ENCODE assay signal across 9 cellular contexts in genomic region chr3:125280966-125281365, GRCh38.
A peak's percentile ranks its signal among the peaks of the same experiment; 100 is the strongest.
DNase-seq lines count a peak whose midpoint lies in the region; ATAC-seq lines count a peak whose summit lies in the region.
"Had no signal": no experiment of that assay in that cellular context is flagged by ENCODE, and none has a peak within 500 bp of the region (broad histone marks: within the 10 kb centered on the region; RNA-seq: fewer than 3 reads in every experiment).

No MANE protein-coding gene starts in this region.

- DNase-seq in DMS 273 treated with DMSO at 0.1 percent for 48 hours (lab: John Stamatoyannopoulos, UW) (peak; percentile 34), M059J (ENCODE audit: low read depth) (peak; percentile 96), amygdala (lab: John Stamatoyannopoulos, UW) (peak in 37 of 56 donors; percentile 2 to 85 (median 37)), kidney glomerular epithelial cell (lab: John Stamatoyannopoulos, UW) (peak; percentile 9)
- DNase-seq in stimulated activated CD4-positive, alpha-beta T cell treated with anti-CD3 and anti-CD28 coated beads, Interleukin-4, amount 100 ng/mL, for 24 hours: no peak
- DNase-seq in activated CD4-positive, alpha-beta T cell treated with anti-CD3 and anti-CD28 coated beads for 36 hours: no peak

- peaks cover 5% of the 10 kb centered on the region for H3K4me1 Mint-ChIP-seq in activated CD4-positive, alpha-beta T cell treated with anti-CD3 and anti-CD28 coated beads for 36 hours

- H3K4me3 Mint-ChIP-seq in activated CD4-positive, alpha-beta T cell treated with anti-CD3 and anti-CD28 coated beads for 36 hours: no peak overlapping the region
- H3K4me3 Mint-ChIP-seq: neural progenitor cell had no signal

- no peak overlapping the region for H3K27ac Mint-ChIP-seq in activated CD4-positive, alpha-beta T cell treated with anti-CD3 and anti-CD28 coated beads for 36 hours
- H3K27ac Mint-ChIP-seq: neural progenitor cell had no signal

- ATAC-seq in HG02840 (IDR thresholded peaks at IDR 0.05; ENCODE audit: low FRiP score, unreplicated experiment): no peak
- no peak for ATAC-seq in HG02798 (IDR thresholded peaks at IDR 0.05; ENCODE audit: poor library complexity, unreplicated experiment)
- no peak for ATAC-seq in activated CD4-positive, alpha-beta T cell treated with anti-CD3 and anti-CD28 coated beads for 36 hours

- CTCF ChIA-PET in activated CD4-positive, alpha-beta T cell treated with anti-CD3 and anti-CD28 coated beads for 36 hours (lab: Charles Lee): interaction anchor here (0.6 kb wide), 1 partner anchor 93 kb away, joined by 3 read pairs; no protein-coding TSS in a partner anchor

- H3K27me3 Mint-ChIP-seq in activated CD4-positive, alpha-beta T cell treated with anti-CD3 and anti-CD28 coated beads for 36 hours: no peaks in the 10 kb centered on the region

- intact Hi-C loops in activated CD4-positive, alpha-beta T cell treated with anti-CD3 and anti-CD28 coated beads for 36 hours (cut with DNase I, micrococcal nuclease): no loop called here

- POLR2A ChIA-PET in activated CD4-positive, alpha-beta T cell treated with anti-CD3 and anti-CD28 coated beads for 36 hours (lab: Charles Lee): no interaction called here

- H3K9me3 Mint-ChIP-seq in activated CD4-positive, alpha-beta T cell treated with anti-CD3 and anti-CD28 coated beads for 36 hours (ENCODE audit: low read depth): no peaks in the 10 kb centered on the region
- H3K9me3 Mint-ChIP-seq: neural progenitor cell had no signal

- peaks cover 18% of the 10 kb centered on the region for H3K36me3 Mint-ChIP-seq in activated CD4-positive, alpha-beta T cell treated with anti-CD3 and anti-CD28 coated beads for 36 hours (ENCODE audit: low read depth)

Comparison
In these comparisons a context has a peak if more than half of its experiments do, and no peak if none do; other contexts are left out.
1. DNase-seq: peak in DMS 273 treated with DMSO at 0.1 percent for 48 hours (single experiment), M059J (single experiment), amygdala (37 of 56) and kidney glomerular epithelial cell (single experiment); none in stimulated activated CD4-positive, alpha-beta T cell treated with anti-CD3 and anti-CD28 coated beads, Interleukin-4, amount 100 ng/mL, for 24 hours (single experiment) and activated CD4-positive, alpha-beta T cell treated with anti-CD3 and anti-CD28 coated beads for 36 hours (single experiment).